19 cellular contexts compared by ENCODE assay signal in genomic region chrX:9532349-9532748, GRCh38.
A peak's percentile ranks its signal among the peaks of the same experiment; 100 is the strongest.
DNase-seq lines count a peak whose midpoint lies in the region; ATAC-seq and TF ChIP-seq lines count a peak whose summit lies in the region.
"Had no signal": no experiment of that assay in that cellular context is flagged by ENCODE, and none has a peak within 500 bp of the region (broad histone marks: within the 10 kb centered on the region; RNA-seq: fewer than 3 reads in every experiment).

No MANE protein-coding gene starts in this region.

- no peak overlapping the region for H2BK15ac ChIP-seq in IMR-90 (ENCODE audit: low read depth, low read length)

- in situ Hi-C loops in IMR-90 (cut with MboI; ENCODE audit: low sequenced_read_pairs): no loop called here

- H3K18ac ChIP-seq in IMR-90 (ENCODE audit: low read depth, low read length): no peak overlapping the region

- TF ChIP-seq CTCF in IMR-90 (conservative IDR thresholded peaks at IDR 0.05; ENCODE audit: low read depth, low read length) (no peak), cardiac fibroblast (IDR thresholded peaks at IDR 0.05; ENCODE audit: low read depth, low read length) (no peak)

- H3K4me3 ChIP-seq in IMR-90 (ENCODE audit: insufficient read depth, low read depth, low read length): no peak overlapping the region
- no peak overlapping the region for H3K4me3 ChIP-seq in cardiac fibroblast (replicated peaks in 1 of 2; ENCODE audit: low read depth in 2 of 2, low read length in 2 of 2)

- TF ChIP-seq RAD21 in IMR-90 (IDR thresholded peaks at IDR 0.05; ENCODE audit: low read length): no peak

- H4K20me1 ChIP-seq in IMR-90 (ENCODE audit: insufficient read depth, low read length): peaks cover 11% of the 10 kb centered on the region

- H3K36me3 Mint-ChIP-seq in immature natural killer cell: peaks cover 0 to 2% (median 0%) of the 10 kb centered on the region in 3 donors
- H3K36me3 Mint-ChIP-seq: activated naive CD4-positive, alpha-beta T cell treated with anti-CD3 and anti-CD28 coated beads, Interleukin-2, amount 50 U/mL, for 72 hours had no signal

- H3K4ac ChIP-seq in IMR-90 (ENCODE audit: low read depth, low read length): peak overlapping the region; percentile 8; the same call in 1 of the 2 replicates

- H3K9me3 Mint-ChIP-seq in immature natural killer cell: peaks cover 0 to 3% (median 0%) of the 10 kb centered on the region in 6 donors
- H3K9me3 Mint-ChIP-seq: activated naive CD4-positive, alpha-beta T cell treated with anti-CD3 and anti-CD28 coated beads, Interleukin-2, amount 50 U/mL, for 72 hours had no signal

- H3K27me3 ChIP-seq in IMR-90 (ENCODE audit: control insufficient read depth, insufficient read depth, low read length): no peaks in the 10 kb centered on the region
- H3K27me3 ChIP-seq: foreskin keratinocyte had no signal

- no peak overlapping the region for H2AFZ ChIP-seq in IMR-90 (replicated peaks; ENCODE audit: low read length, poor library complexity)

- peaks cover 25 to 60% of the 10 kb centered on the region in 2 experiments for H3K79me1 ChIP-seq in IMR-90 (ENCODE audit: low read depth in 1 of 2, low read length in 2 of 2)

- no peak overlapping the region for H3K4me3 Mint-ChIP-seq in immature natural killer cell
- H3K4me3 Mint-ChIP-seq: CD4-positive, alpha-beta memory T cell had no signal

- H3K9ac ChIP-seq in IMR-90 (ENCODE audit: low read depth, low read length): no peak overlapping the region

- no peak for TF ChIP-seq POLR2A in IMR-90 (IDR thresholded peaks at IDR 0.05; ENCODE audit: low read depth, low read length)

- H3K9me1 ChIP-seq in IMR-90 (ENCODE audit: insufficient read depth, low read length): peaks cover 8% of the 10 kb centered on the region; the same call in 1 of the 2 replicates

- H4K8ac ChIP-seq in IMR-90 (ENCODE audit: low read depth in 2 of 2, low read length in 2 of 2): peak overlapping the region; percentile 9 to 70; a peak in 2 of 4 replicates

- CTCF ChIA-PET in IMR-90 (lab: Yijun Ruan, JAX): no interaction called here

- no peak overlapping the region for H3K56ac ChIP-seq in IMR-90 (ENCODE audit: extremely low read depth, insufficient read depth, low read length)

- peak; percentile 23 for DNase-seq in IMR-90
- peak; percentile 53 to 70 for DNase-seq in cardiac fibroblast (ENCODE audit: low read depth in 2 of 2)
- peak; percentile 67 for DNase-seq in left ventricle myocardium superior
- peak; percentile 30 for DNase-seq in renal cortical epithelial cell (ENCODE audit: low read depth)
- DNase-seq in immature natural killer cell: no peak
- DNase-seq: activated CD4-positive, alpha-beta T cell treated with anti-CD3 and anti-CD28 coated beads for 1 hour; CD4-positive, alpha-beta memory T cell; DMS53; foreskin keratinocyte; midbrain; NCI-H1436 treated with DMSO at 0.1 percent for 48 hours; NCI-H2171; NCI-H526 treated with DMSO at 0.1 percent for 48 hours; RPMI8226; SW 1271 had no signal

- ATAC-seq in IMR-90 (ENCODE audit: low read depth): no peak
- peak; percentile 72 for ATAC-seq in left ventricle myocardium superior
- ATAC-seq in HG03432 (IDR thresholded peaks at IDR 0.05; ENCODE audit: unreplicated experiment): no peak
- no peak for ATAC-seq in GM18517 (IDR thresholded peaks at IDR 0.05; ENCODE audit: unreplicated experiment)
- ATAC-seq: activated naive CD4-positive, alpha-beta T cell treated with anti-CD3 and anti-CD28 coated beads, Interleukin-2, amount 50 U/mL, for 72 hours; foreskin keratinocyte had no signal

- no peaks in the 10 kb centered on the region; the same call in 1 of the 2 replicates for H3K9me3 ChIP-seq in IMR-90 (ENCODE audit: control insufficient read depth, insufficient read depth, low read length)

- no TSS peak for BruUV-seq in IMR-90 (replicated peaks; lab: Mats Ljungman, UMichigan)

- intact Hi-C loops in IMR-90 (cut with micrococcal nuclease): no loop called here
- intact Hi-C loops in left ventricle myocardium superior (cut with micrococcal nuclease): no loop called here

- no peak overlapping the region for H3K23ac ChIP-seq in IMR-90 (ENCODE audit: low read depth, low read length)

- dilution Hi-C loops in IMR-90 (cut with HindIII; ENCODE audit: low sequenced_read_pairs, unreplicated experiment): no loop called here

- H2BK120ac ChIP-seq in IMR-90 (ENCODE audit: low read depth, low read length): peak overlapping the region; percentile 1; the same call in 1 of the 2 replicates

- no peak overlapping the region; the same call in 1 of the 2 replicates for H2BK20ac ChIP-seq in IMR-90 (ENCODE audit: low read depth, low read length)

- peaks cover 21% of the 10 kb centered on the region for H3K4me1 ChIP-seq in IMR-90 (ENCODE audit: control insufficient read depth, insufficient read depth, low read length)
- H3K4me1 ChIP-seq: foreskin keratinocyte had no signal

- H3K4me2 ChIP-seq in IMR-90 (ENCODE audit: low read depth, low read length): no peak overlapping the region

- no peaks in the 10 kb centered on the region for H3K36me3 ChIP-seq in IMR-90 (ENCODE audit: control insufficient read depth, insufficient read depth, low read length)

- H3K27me3 Mint-ChIP-seq in immature natural killer cell (ENCODE audit: low read depth in 3 of 3): peaks cover 0 to 10% (median 5%) of the 10 kb centered on the region in 3 donors
- H3K27me3 Mint-ChIP-seq: CD4-positive, alpha-beta memory T cell had no signal

- no peak overlapping the region for H2AK9ac ChIP-seq in IMR-90 (replicated peaks; ENCODE audit: low read depth, low read length, poor library complexity)

- H3K27ac ChIP-seq in IMR-90 (ENCODE audit: insufficient read depth, low read length): peak overlapping the region; percentile 26; the same call in 1 of the 2 replicates
- H3K27ac ChIP-seq: foreskin keratinocyte had no signal

- POLR2A ChIA-PET in IMR-90 (lab: Charles Lee; ENCODE audit: unreplicated experiment): no interaction called here

- H4K91ac ChIP-seq in IMR-90 (ENCODE audit: insufficient read depth, low read depth, low read length): peak overlapping the region; percentile 71

- H3K27ac Mint-ChIP-seq in immature natural killer cell: no peak overlapping the region
- H3K27ac Mint-ChIP-seq: activated naive CD4-positive, alpha-beta T cell treated with anti-CD3 and anti-CD28 coated beads, Interleukin-2, amount 50 U/mL, for 72 hours; IgD-negative memory B cell had no signal

- H2BK5ac ChIP-seq in IMR-90 (ENCODE audit: low read depth, low read length, poor library complexity, severe bottlenecking): peak overlapping the region; percentile 8

- WGBS in IMR-90 (ENCODE audit: extremely low coverage in 2 of 2, insufficient read length in 1 of 2), 2 experiments: no CpG with 5 or more reads among the region's 12 CpGs

- peak overlapping the region; percentile 30; the same call in 1 of the 2 replicates for H4K5ac ChIP-seq in IMR-90 (ENCODE audit: low read depth, low read length)

- H2AK5ac ChIP-seq in IMR-90 (ENCODE audit: low read depth, low read length): peak overlapping the region; percentile 44; the same call in 1 of the 2 replicates

- H3K14ac ChIP-seq in IMR-90 (replicated peaks; ENCODE audit: low read depth, low read length): peak overlapping the region; percentile 16; the same call in 1 of the 2 replicates

- H3K4me1 Mint-ChIP-seq in immature natural killer cell: peaks cover 36 to 45% of the 10 kb centered on the region in 2 donors

TF ChIP-seq in IMR-90, 13 proteins besides CTCF, POLR2A, EP300 and RAD21:
- no peak for TF ChIP-seq CEBPB (IDR thresholded peaks at IDR 0.05; ENCODE audit: low read depth, low read length)
- no peak for TF ChIP-seq BHLHE40 (IDR thresholded peaks at IDR 0.05; ENCODE audit: low read depth, low read length)
- TF ChIP-seq MAZ (IDR thresholded peaks at IDR 0.05; ENCODE audit: borderline replicate concordance, low read depth, low read length): no peak
- TF ChIP-seq RFX5 (IDR thresholded peaks at IDR 0.05; ENCODE audit: low read depth, low read length): no peak
- TF ChIP-seq NFE2L2 (IDR thresholded peaks at IDR 0.05; ENCODE audit: low read depth, low read length): no peak
- TF ChIP-seq SMC3 (IDR thresholded peaks at IDR 0.05; ENCODE audit: low read depth, low read length): no peak
- TF ChIP-seq, protein P1, sequence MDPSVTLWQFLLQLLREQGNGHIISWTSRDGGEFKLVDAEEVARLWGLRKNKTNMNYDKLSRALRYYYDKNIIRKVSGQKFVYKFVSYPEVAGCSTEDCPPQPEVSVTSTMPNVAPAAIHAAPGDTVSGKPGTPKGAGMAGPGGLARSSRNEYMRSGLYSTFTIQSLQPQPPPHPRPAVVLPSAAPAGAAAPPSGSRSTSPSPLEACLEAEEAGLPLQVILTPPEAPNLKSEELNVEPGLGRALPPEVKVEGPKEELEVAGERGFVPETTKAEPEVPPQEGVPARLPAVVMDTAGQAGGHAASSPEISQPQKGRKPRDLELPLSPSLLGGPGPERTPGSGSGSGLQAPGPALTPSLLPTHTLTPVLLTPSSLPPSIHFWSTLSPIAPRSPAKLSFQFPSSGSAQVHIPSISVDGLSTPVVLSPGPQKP (IDR thresholded peaks at IDR 0.05; ENCODE audit: borderline replicate concordance, low read depth, low read length): no peak
- TF ChIP-seq MAFK (IDR thresholded peaks at IDR 0.05; ENCODE audit: low read depth, low read length): no peak
- no peak for TF ChIP-seq FOS (IDR thresholded peaks at IDR 0.05; ENCODE audit: low read depth, low read length)
- no peak for TF ChIP-seq MXI1 (IDR thresholded peaks at IDR 0.05; ENCODE audit: borderline replicate concordance, low read depth, low read length)
- TF ChIP-seq USF2 (IDR thresholded peaks at IDR 0.05; ENCODE audit: low read depth, low read length): no peak
- no peak for TF ChIP-seq RCOR1 (IDR thresholded peaks at IDR 0.05; ENCODE audit: insufficient replicate concordance, low read length)
- no peak for TF ChIP-seq CHD1 (IDR thresholded peaks at IDR 0.05; ENCODE audit: low read depth, low read length)

Comparison
In these comparisons a context has a peak if more than half of its experiments do, and no peak if none do; other contexts are left out.
1. DNase-seq: peak in IMR-90 (single experiment), cardiac fibroblast (2 of 2), left ventricle myocardium superior (single experiment) and renal cortical epithelial cell (single experiment); none in immature natural killer cell (0 of 3).